In the genomic region with DNA sequence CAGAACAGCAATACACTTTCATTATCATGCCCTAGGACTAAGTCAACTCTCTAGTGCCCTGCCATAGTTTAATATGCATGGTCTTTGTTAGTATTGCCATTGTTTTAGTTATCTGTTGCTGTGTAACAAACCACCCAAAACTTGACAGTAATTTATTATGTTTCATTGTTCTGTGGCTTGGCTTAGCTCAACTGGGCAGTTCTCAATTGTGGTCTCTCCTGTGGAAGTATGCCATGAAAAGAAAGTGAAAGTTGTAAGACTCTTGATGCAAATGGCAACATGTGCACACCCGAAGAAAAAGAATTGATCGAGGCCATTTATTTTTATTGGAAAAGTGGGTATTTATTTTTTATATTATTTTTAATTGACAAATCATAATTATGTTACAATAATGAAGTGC, we compare ENCODE assay signal across 15 cellular contexts.
DNase-seq lines count a peak whose midpoint lies in the region; ATAC-seq and TF ChIP-seq lines count a peak whose summit lies in the region.
"Had no signal": no experiment of that assay in that cellular context is flagged by ENCODE, and none has a peak within 500 bp of the region (broad histone marks: within the 10 kb centered on the region; RNA-seq: fewer than 3 reads in every experiment).

No MANE protein-coding gene starts in this region.

- no peak for ATAC-seq in HG02840 (IDR thresholded peaks at IDR 0.05; ENCODE audit: low FRiP score, unreplicated experiment)
- no peak for ATAC-seq in esophagus mucosa
- ATAC-seq: PC-3 had no signal

- H3K9me3 ChIP-seq in mesodermal cell (ENCODE audit: control insufficient read depth, low read length) (no peaks in the 10 kb centered on the region), PC-9 (ENCODE audit: insufficient read depth, low read depth) (no peaks in the 10 kb centered on the region), thyroid gland (no peaks in the 10 kb centered on the region)

- no CpG with 5 or more reads among the region's 2 CpGs for WGBS in mesodermal cell (ENCODE audit: insufficient coverage in 2 of 2), 2 experiments
- 90 to 94% methylated on average over 2 of the region's 2 CpGs for WGBS in thyroid gland, 2 donors

- BruUV-seq in PC-9 (replicated peaks; lab: Mats Ljungman, UMichigan): no TSS peak

- intact Hi-C loops in PC-9 (cut with micrococcal nuclease; ENCODE audit: unreplicated experiment): no loop called here
- intact Hi-C loops in thyroid gland (cut with DNase I): no loop called here

- POLR2A ChIA-PET in PC-9 (lab: Charles Lee; ENCODE audit: unreplicated experiment): interaction anchor here (0.7 kb wide), 1 partner anchor 21 kb away, joined by 6 read pairs; no protein-coding TSS in a partner anchor

- H3K4me2 ChIP-seq in PC-9: no peak overlapping the region

- H3K4me1 ChIP-seq in mesodermal cell (ENCODE audit: control insufficient read depth, insufficient read depth, low read length, poor library complexity, severe bottlenecking) (no peaks in the 10 kb centered on the region), PC-9 (replicated peaks; ENCODE audit: insufficient read depth) (no peaks in the 10 kb centered on the region), thyroid gland (no peaks in the 10 kb centered on the region)

- H3K79me2 ChIP-seq in PC-9 (ENCODE audit: low read depth): no peaks in the 10 kb centered on the region

- H3K9me2 ChIP-seq in PC-9 (ENCODE audit: insufficient read depth): no peaks in the 10 kb centered on the region

- H3K27me3 ChIP-seq in PC-9 (ENCODE audit: insufficient read depth, low read depth) (no peaks in the 10 kb centered on the region), thyroid gland (no peaks in the 10 kb centered on the region)

- no peaks in the 10 kb centered on the region for H3F3A ChIP-seq in PC-9 (ENCODE audit: insufficient read depth, low read depth)

- no peak overlapping the region for H2AFZ ChIP-seq in PC-9

- in situ Hi-C loops in astrocyte of the spinal cord (cut with HindIII; ENCODE audit: low sequenced_read_pairs): no loop called here

- CTCF ChIA-PET in PC-9 (lab: Charles Lee): no interaction called here

- H3K27ac ChIP-seq in mesodermal cell (ENCODE audit: low read depth, low read length, severe bottlenecking): peak overlapping the region; percentile 10
- H3K27ac ChIP-seq in PC-9: no peak overlapping the region
- H3K27ac ChIP-seq in thyroid gland: no peak overlapping the region

- no peaks in the 10 kb centered on the region for H3K36me3 ChIP-seq in mesodermal cell (ENCODE audit: control insufficient read depth, insufficient read depth, low read length)
- no peaks in the 10 kb centered on the region for H3K36me3 ChIP-seq in PC-9 (ENCODE audit: low read depth)
- H3K36me3 ChIP-seq in thyroid gland: no peaks in the 10 kb centered on the region

- H3K4me3 ChIP-seq in astrocyte of the spinal cord (ENCODE audit: low read depth, low read length) (no peak overlapping the region), mesodermal cell (ENCODE audit: extremely low read depth, insufficient read depth, low read length, poor library complexity, severe bottlenecking) (no peak overlapping the region), PC-9 (no peak overlapping the region), thyroid gland (replicated peaks in 1 of 3) (no peak overlapping the region)

- TF ChIP-seq POLR2A in thyroid gland (IDR thresholded peaks at IDR 0.05): no peak

- peak; percentile 13 for DNase-seq in EL
- peak; percentile 1 for DNase-seq in NCI-H226
- DNase-seq in astrocyte of the spinal cord (ENCODE audit: low read depth, low spot score): peak; percentile 51
- no peak for DNase-seq in PC-9
- DNase-seq in thyroid gland: no peak
- DNase-seq: CD4-positive, CD25-positive, alpha-beta regulatory T cell; DMS79 treated with DMSO at 0.1 percent for 48 hours; H9; NCI-H1048; NCI-H2227 treated with DMSO at 0.1 percent for 48 hours; NCI-H526 treated with DMSO at 0.1 percent for 48 hours; PC-3 had no signal

- H4K20me1 ChIP-seq in PC-9 (ENCODE audit: insufficient read depth): no peaks in the 10 kb centered on the region

- TF ChIP-seq CTCF in astrocyte of the spinal cord (IDR thresholded peaks at IDR 0.05; ENCODE audit: low read depth, low read length) (no peak), PC-9 (conservative IDR thresholded peaks at IDR 0.05) (no peak), thyroid gland (IDR thresholded peaks at IDR 0.05) (no peak)

Comparison
In these comparisons a context has a peak if more than half of its experiments do, and no peak if none do; other contexts are left out.
1. DNase-seq: peak in EL (single experiment), NCI-H226 (single experiment) and astrocyte of the spinal cord (single experiment); none in PC-9 (0 of 2) and thyroid gland (0 of 2).